13 cellular contexts compared by ENCODE assay signal in genomic region chr14:91164676-91165075, GRCh38. TPM values are rescaled to one million over a fixed set of nuclear protein-coding genes. Genes with fewer than 3 reads are reported as not detected.
A peak's percentile ranks its signal among the peaks of the same experiment; 100 is the strongest.
DNase-seq lines count a peak whose midpoint lies in the region; ATAC-seq and TF ChIP-seq lines count a peak whose summit lies in the region.
"Had no signal": no experiment of that assay in that cellular context is flagged by ENCODE, and none has a peak within 500 bp of the region (broad histone marks: within the 10 kb centered on the region; RNA-seq: fewer than 3 reads in every experiment).

No MANE protein-coding gene starts in this region.

- no peak overlapping the region for H3K4me3 Mint-ChIP-seq in WTC11
- H3K4me3 Mint-ChIP-seq in immature natural killer cell = no peak overlapping the region

- POLR2A ChIA-PET in WTC11 (lab: Charles Lee) = no interaction called here

- no peaks in the 10 kb centered on the region for H3F3A ChIP-seq in smooth muscle cell (ENCODE audit: low read depth)

- H3K4me1 ChIP-seq in heart left ventricle (peaks cover 0 to 52% (median 11%) of the 10 kb centered on the region in 12 donors), skeletal muscle tissue (ENCODE audit: control insufficient read depth in 3 of 3, insufficient read depth in 3 of 3, low read length in 3 of 3) (peaks cover 33 to 68% (median 57%) of the 10 kb centered on the region in 3 donors), smooth muscle cell (ENCODE audit: low read depth) (no peaks in the 10 kb centered on the region)
- H3K4me1 ChIP-seq: tibial artery had no signal

- intact Hi-C loops in heart left ventricle (cut with DNase I) = loop anchor here in 2 of 10 donors (5.0 kb wide), 2 partner anchors 47 to 107 kb away; no protein-coding TSS in a partner anchor

- peaks cover 39% of the 10 kb centered on the region for H3K36me3 Mint-ChIP-seq in WTC11
- H3K36me3 Mint-ChIP-seq in immature natural killer cell = peaks cover 14 to 52% (median 32%) of the 10 kb centered on the region in 3 donors

- H3K9ac ChIP-seq in skeletal muscle tissue (ENCODE audit: low read depth in 1 of 3, low read length in 3 of 3) (peak overlapping the region in 1 of 3 donors; percentile 4), smooth muscle cell (ENCODE audit: low read depth) (no peak overlapping the region)

- no peaks in the 10 kb centered on the region for H3K27me3 Mint-ChIP-seq in WTC11 (ENCODE audit: low read depth)
- H3K27me3 Mint-ChIP-seq in immature natural killer cell (ENCODE audit: low read depth in 3 of 3) = peaks cover 0 to 2% (median 0%) of the 10 kb centered on the region in 3 donors

- no peaks in the 10 kb centered on the region for H3K4me1 Mint-ChIP-seq in WTC11
- H3K4me1 Mint-ChIP-seq in immature natural killer cell = no peaks in the 10 kb centered on the region

- H3K27ac ChIP-seq in heart left ventricle (peak overlapping the region in 9 of 12 donors; percentile 1 to 77 (median 53)), skeletal muscle tissue (ENCODE audit: low read depth, low read length) (peak overlapping the region; percentile 59), smooth muscle cell (ENCODE audit: low read depth) (no peak overlapping the region)
- H3K27ac ChIP-seq: tibial artery had no signal

- H3K27ac Mint-ChIP-seq in WTC11 = peak overlapping the region; percentile 54; the same call in 1 of the 2 replicates
- no peak overlapping the region for H3K27ac Mint-ChIP-seq in immature natural killer cell

- H3K4me2 ChIP-seq in smooth muscle cell = no peak overlapping the region

- ATAC-seq in WTC11 (no peak), heart left ventricle (peak; percentile 72 to 82 (median 80))

- DNase-seq in NCI-H1417 (lab: John Stamatoyannopoulos, UW) = peak in 2 of 3 experiments; percentile 24 to 69
- no peak for DNase-seq in NCI-H1417 treated with DMSO at 0.1 percent for 48 hours (lab: John Stamatoyannopoulos, UW)
- DNase-seq in WTC11 (ENCODE audit: low spot score) = no peak
- DNase-seq in heart left ventricle = peak in 4 of 5 donors; percentile 48 to 84 (median 72)
- no peak for DNase-seq in SHP77 treated with DMSO at 0.1 percent for 48 hours (lab: John Stamatoyannopoulos, UW)
- no peak for DNase-seq in smooth muscle cell (lab: John Stamatoyannopoulos, UW; ENCODE audit: unreplicated experiment)
- no peak for DNase-seq in immature natural killer cell
- DNase-seq: activated CD4-positive, alpha-beta T cell treated with anti-CD3 and anti-CD28 coated beads for 4 hours; central memory CD4-positive, alpha-beta T cell; erythroblast; NCI-H1105 treated with DMSO at 0.1 percent for 48 hours; tibial artery had no signal

- TF ChIP-seq CTCF in WTC11 (IDR thresholded peaks at IDR 0.05) (no peak), heart left ventricle (IDR thresholded peaks at IDR 0.05) (no peak), smooth muscle cell (IDR thresholded peaks at IDR 0.05; ENCODE audit: borderline replicate concordance, insufficient read depth, poor library complexity, severe bottlenecking) (no peak)

- WGBS in heart left ventricle, 4 donors = 31 to 73% (median 42%) methylated on average over 1 of the region's 1 CpG
- 92% methylated on average over 1 of the region's 1 CpG for WGBS in smooth muscle cell (ENCODE audit: low lambda C conversion rate)

- H3K9me3 ChIP-seq in heart left ventricle (no peaks in the 10 kb centered on the region), skeletal muscle tissue (ENCODE audit: control insufficient read depth in 3 of 3, low read length in 3 of 3) (no peaks in the 10 kb centered on the region), smooth muscle cell (replicated peaks; ENCODE audit: low read depth) (no peaks in the 10 kb centered on the region)
- H3K9me3 ChIP-seq: tibial artery had no signal

- no peak for TF ChIP-seq POLR2A in heart left ventricle (IDR thresholded peaks at IDR 0.05)

- H3K36me3 ChIP-seq in heart left ventricle = peaks cover 2 to 100% (median 95%) of the 10 kb centered on the region in 9 donors
- peaks cover 31 to 47% (median 33%) of the 10 kb centered on the region in 3 donors for H3K36me3 ChIP-seq in skeletal muscle tissue (ENCODE audit: control insufficient read depth in 3 of 3, insufficient read depth in 3 of 3, low read length in 3 of 3)
- H3K36me3 ChIP-seq in smooth muscle cell (ENCODE audit: low read depth) = no peaks in the 10 kb centered on the region

- H3K4me3 ChIP-seq in heart left ventricle = no peak overlapping the region
- no peak overlapping the region for H3K4me3 ChIP-seq in skeletal muscle tissue (ENCODE audit: low read length in 3 of 3)
- H3K4me3 ChIP-seq in smooth muscle cell = no peak overlapping the region
- H3K4me3 ChIP-seq: tibial artery had no signal

- no peaks in the 10 kb centered on the region for H4K20me1 ChIP-seq in smooth muscle cell (ENCODE audit: low read depth)

- H3K79me2 ChIP-seq in smooth muscle cell (ENCODE audit: low read depth) = no peaks in the 10 kb centered on the region

- no peaks in the 10 kb centered on the region for H3K27me3 ChIP-seq in heart left ventricle
- no peaks in the 10 kb centered on the region for H3K27me3 ChIP-seq in skeletal muscle tissue (ENCODE audit: control insufficient read depth in 3 of 3, insufficient read depth in 3 of 3, low read length in 3 of 3)
- H3K27me3 ChIP-seq in smooth muscle cell (ENCODE audit: low read depth) = no peaks in the 10 kb centered on the region
- H3K27me3 ChIP-seq: tibial artery had no signal

- H3K9me3 Mint-ChIP-seq in WTC11 (no peaks in the 10 kb centered on the region), immature natural killer cell (no peaks in the 10 kb centered on the region)

- CTCF ChIA-PET in WTC11 (lab: Charles Lee) = no interaction called here

- H2AFZ ChIP-seq in smooth muscle cell (ENCODE audit: low read depth) = no peak overlapping the region

TF ChIP-seq in WTC11, 78 proteins besides CTCF, POLR2A, EP300 and RAD21:
- TF ChIP-seq ESRRA (CRISPR knock-in tag; IDR thresholded peaks at IDR 0.05; ENCODE audit: borderline replicate concordance) (no peak), CDX4 (CRISPR knock-in tag; IDR thresholded peaks at IDR 0.05; ENCODE audit: borderline replicate concordance) (no peak), SP1 (CRISPR knock-in tag; conservative IDR thresholded peaks at IDR 0.05) (no peak), SMAD4 (CRISPR knock-in tag; IDR thresholded peaks at IDR 0.05) (no peak), SMAD3 (CRISPR knock-in tag; IDR thresholded peaks at IDR 0.05; ENCODE audit: borderline replicate concordance) (no peak), MXD4 (CRISPR knock-in tag; IDR thresholded peaks at IDR 0.05; ENCODE audit: borderline replicate concordance) (no peak), ATF1 (CRISPR knock-in tag; IDR thresholded peaks at IDR 0.05) (no peak), USF1 (CRISPR knock-in tag; IDR thresholded peaks at IDR 0.05) (no peak), ZSCAN18 (CRISPR knock-in tag; IDR thresholded peaks at IDR 0.05) (no peak), ZNF121 (CRISPR knock-in tag; IDR thresholded peaks at IDR 0.05) (no peak), NR3C1 (CRISPR knock-in tag; conservative IDR thresholded peaks at IDR 0.05; ENCODE audit: low read depth) (no peak)
TF ChIP-seq in WTC11: peak in this region for 0.

RNA-seq across cellular contexts. Expression of gene DGLUCY, which starts 50.8 kb away (rescaled TPM):
- total RNA-seq in WTC11 (2021) = 35.4 to 38.7 TPM (median 36.9 TPM) in 3 replicates
- 100 to 1,000 TPM; 120 to 234 (median 184) TPM for total RNA-seq in heart left ventricle
- polyA plus RNA-seq in heart left ventricle = 100 to 1,000 TPM in 1 of 2 donors, 10 to 100 TPM in 1; 53.7 to 128 TPM
- total RNA-seq in skeletal muscle tissue = 49.6 TPM
- 9.7 and 10.4 TPM in 2 replicates for total RNA-seq in smooth muscle cell
- polyA plus RNA-seq in smooth muscle cell = 11.3 and 15.9 TPM in 2 replicates
- 10 to 100 TPM; 31.8 to 71.6 (median 50.5) TPM for polyA plus RNA-seq in immature natural killer cell

Comparison
In these comparisons a context has a peak if more than half of its experiments do, and no peak if none do; other contexts are left out.
1. DNase-seq: peak in NCI-H1417 (2 of 3) and heart left ventricle (4 of 5); none in NCI-H1417 treated with DMSO at 0.1 percent for 48 hours (single experiment), WTC11 (single experiment), SHP77 treated with DMSO at 0.1 percent for 48 hours (single experiment), smooth muscle cell (single experiment) and immature natural killer cell (0 of 3).